In the genomic region with DNA sequence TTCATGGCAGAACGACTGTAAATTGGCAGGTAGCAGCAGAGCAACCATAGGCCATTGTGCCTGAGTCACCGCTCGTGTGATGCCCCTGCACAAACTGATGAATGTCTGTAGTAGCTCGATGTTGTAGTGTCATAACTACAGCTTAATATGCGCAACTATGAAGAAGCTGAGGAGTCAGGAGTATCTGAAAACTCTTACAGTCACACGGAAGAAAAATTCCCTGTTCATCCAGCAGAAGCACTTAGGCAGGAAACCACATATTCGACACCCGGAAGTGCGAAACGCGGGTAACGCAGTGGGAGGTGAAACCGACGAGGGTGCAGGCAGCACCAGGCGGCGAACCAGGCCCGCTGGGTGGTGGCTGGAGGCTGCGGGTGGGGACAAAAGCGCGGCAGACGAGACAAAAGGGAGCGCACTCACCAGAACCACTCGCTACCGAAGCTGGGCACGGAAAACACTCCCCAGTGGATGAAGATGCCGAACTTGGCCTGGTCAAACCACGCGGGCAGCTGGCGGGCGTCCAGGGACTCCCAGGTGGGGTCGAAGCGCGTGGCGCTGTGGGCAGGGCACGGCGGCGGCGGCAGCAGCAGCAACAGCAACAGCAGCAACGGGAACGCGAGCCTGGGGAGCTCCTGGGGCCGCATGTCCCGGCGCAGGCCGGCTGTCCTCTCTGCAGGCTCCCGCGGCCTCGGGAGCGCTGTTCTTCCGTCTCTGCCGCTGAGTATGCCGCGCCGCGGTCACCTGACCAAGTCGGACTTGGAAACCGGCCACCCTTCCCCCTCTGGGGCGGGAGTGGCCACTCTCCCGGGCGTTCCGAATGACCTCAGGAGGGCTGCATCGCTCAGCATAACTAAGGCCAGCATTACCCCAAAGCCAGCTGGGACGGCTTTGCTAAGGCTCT, we compare ENCODE assay signal across 1 cellular context.
TF ChIP-seq lines count a peak whose summit lies in the region.

FUCA2 (minus strand) TSS at position 730 of the 901 bp plus-strand sequence; CDS start at position 644, 86 bp downstream.

TF ChIP-seq in HepG2, 621 proteins besides CTCF, POLR2A, EP300 and RAD21 (continued from another document and continues in another):
- TF ChIP-seq ZNF407 (CRISPR knock-in tag; IDR thresholded peaks at IDR 0.05; ENCODE audit: not compliant biosample characterization) (peak; percentile 98), ZNF468 (CRISPR knock-in tag; IDR thresholded peaks at IDR 0.05) (no peak), LRRFIP1 (CRISPR knock-in tag; conservative IDR thresholded peaks at IDR 0.05) (no peak), SIX1 (CRISPR knock-in tag; IDR thresholded peaks at IDR 0.05; ENCODE audit: borderline replicate concordance) (peak; percentile 6; the same call in 1 of the 2 replicates), ZNF773 (CRISPR knock-in tag; IDR thresholded peaks at IDR 0.05; ENCODE audit: borderline replicate concordance) (peak; percentile 88; the same call in 1 of the 2 replicates), SAFB2 (CRISPR knock-in tag; IDR thresholded peaks at IDR 0.05; ENCODE audit: borderline replicate concordance, low read depth) (peak; percentile 98), IRX3 (CRISPR knock-in tag; IDR thresholded peaks at IDR 0.05; ENCODE audit: borderline replicate concordance, low read depth) (peak; percentile 94), ZHX1 (CRISPR knock-in tag; IDR thresholded peaks at IDR 0.05; ENCODE audit: low read depth) (no peak), ZBTB10 (CRISPR knock-in tag; IDR thresholded peaks at IDR 0.05; ENCODE audit: borderline replicate concordance) (peak; percentile 58; the same call in 1 of the 2 replicates), ZNF569 (CRISPR knock-in tag; IDR thresholded peaks at IDR 0.05; ENCODE audit: borderline replicate concordance) (no peak), HCFC1 (IDR thresholded peaks at IDR 0.05; ENCODE audit: low read depth, low read length) (no peak), ZNF451 (CRISPR knock-in tag; IDR thresholded peaks at IDR 0.05) (peak; percentile 93), ETS1 (CRISPR knock-in tag; IDR thresholded peaks at IDR 0.05) (no peak), THYN1 (CRISPR knock-in tag; IDR thresholded peaks at IDR 0.05; ENCODE audit: borderline replicate concordance, low read depth) (no peak), MBD4 (IDR thresholded peaks at IDR 0.05; ENCODE audit: borderline replicate concordance, low read length) (no peak), STAT5B (CRISPR knock-in tag; IDR thresholded peaks at IDR 0.05) (no peak), ZNF251 (CRISPR knock-in tag; IDR thresholded peaks at IDR 0.05) (no peak), HNF4G (IDR thresholded peaks at IDR 0.05; ENCODE audit: borderline replicate concordance, low read depth, low read length) (peak; percentile 66), HNF4G (CRISPR knock-in tag; IDR thresholded peaks at IDR 0.05; ENCODE audit: borderline replicate concordance, low read depth) (no peak), ZFP36L2 (CRISPR knock-in tag; IDR thresholded peaks at IDR 0.05) (no peak), ATF1 (CRISPR knock-in tag; IDR thresholded peaks at IDR 0.05) (no peak), ZNF550 (CRISPR knock-in tag; IDR thresholded peaks at IDR 0.05; ENCODE audit: borderline replicate concordance) (no peak), FOXC1 (CRISPR knock-in tag; IDR thresholded peaks at IDR 0.05; ENCODE audit: borderline replicate concordance) (peak; percentile 98), MED8 (CRISPR knock-in tag; IDR thresholded peaks at IDR 0.05; ENCODE audit: insufficient replicate concordance) (no peak), ZBTB1 (CRISPR knock-in tag; IDR thresholded peaks at IDR 0.05; ENCODE audit: borderline replicate concordance) (no peak), FOXK2 (IDR thresholded peaks at IDR 0.05) (no peak), ZSCAN25 (CRISPR knock-in tag; IDR thresholded peaks at IDR 0.05) (0 out of 2 replicates have a peak, but pooled peaks have one; percentile 30), SP4 (CRISPR knock-in tag; IDR thresholded peaks at IDR 0.05) (peak; percentile 84), LCORL (IDR thresholded peaks at IDR 0.05) (peak; percentile 64; the same call in 1 of the 2 replicates), LCORL (CRISPR knock-in tag; IDR thresholded peaks at IDR 0.05) (peak; percentile 46), KDM6A (CRISPR knock-in tag; IDR thresholded peaks at IDR 0.05; ENCODE audit: low read depth) (peak; percentile 13; the same call in 1 of the 2 replicates), MAFG (CRISPR knock-in tag; IDR thresholded peaks at IDR 0.05) (no peak), ZNF260 (CRISPR knock-in tag; IDR thresholded peaks at IDR 0.05; ENCODE audit: borderline replicate concordance, low read depth) (no peak), ZNF737 (CRISPR knock-in tag; IDR thresholded peaks at IDR 0.05; ENCODE audit: borderline replicate concordance) (no peak), RELA (CRISPR knock-in tag; IDR thresholded peaks at IDR 0.05) (peak; percentile 64; the same call in 1 of the 2 replicates), SIN3B (IDR thresholded peaks at IDR 0.05; ENCODE audit: low read length) (no peak), ZNF598 (CRISPR knock-in tag; IDR thresholded peaks at IDR 0.05; ENCODE audit: borderline replicate concordance) (peak; percentile 96)
- TF ChIP-seq, protein P1, sequence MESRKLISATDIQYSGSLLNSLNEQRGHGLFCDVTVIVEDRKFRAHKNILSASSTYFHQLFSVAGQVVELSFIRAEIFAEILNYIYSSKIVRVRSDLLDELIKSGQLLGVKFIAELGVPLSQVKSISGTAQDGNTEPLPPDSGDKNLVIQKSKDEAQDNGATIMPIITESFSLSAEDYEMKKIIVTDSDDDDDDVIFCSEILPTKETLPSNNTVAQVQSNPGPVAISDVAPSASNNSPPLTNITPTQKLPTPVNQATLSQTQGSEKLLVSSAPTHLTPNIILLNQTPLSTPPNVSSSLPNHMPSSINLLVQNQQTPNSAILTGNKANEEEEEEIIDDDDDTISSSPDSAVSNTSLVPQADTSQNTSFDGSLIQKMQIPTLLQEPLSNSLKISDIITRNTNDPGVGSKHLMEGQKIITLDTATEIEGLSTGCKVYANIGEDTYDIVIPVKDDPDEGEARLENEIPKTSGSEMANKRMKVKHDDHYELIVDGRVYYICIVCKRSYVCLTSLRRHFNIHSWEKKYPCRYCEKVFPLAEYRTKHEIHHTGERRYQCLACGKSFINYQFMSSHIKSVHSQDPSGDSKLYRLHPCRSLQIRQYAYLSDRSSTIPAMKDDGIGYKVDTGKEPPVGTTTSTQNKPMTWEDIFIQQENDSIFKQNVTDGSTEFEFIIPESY (CRISPR knock-in tag; IDR thresholded peaks at IDR 0.05) = peak; percentile 9; the same call in 1 of the 2 replicates
